In genomic region chr1:107807405-107807804, GRCh38 we compare ENCODE assay signal across 22 cellular contexts.
"Had no signal": no experiment of that assay in that cellular context is flagged by ENCODE, and none has a peak within 500 bp of the region (broad histone marks: within the 10 kb centered on the region; RNA-seq: fewer than 3 reads in every experiment).

No MANE protein-coding gene starts in this region.

- H3K4me3 Mint-ChIP-seq: activated CD4-positive, alpha-beta T cell treated with anti-CD3 and anti-CD28 coated beads, Interleukin-2, amount 10 ng/mL, durations not matched to agents 7 days and 5 days; activated CD8-positive, alpha-beta T cell treated with anti-CD3 and anti-CD28 coated beads for 36 hours; activated naive CD4-positive, alpha-beta T cell treated with anti-CD3 and anti-CD28 coated beads, Interleukin-2, amount 50 U/mL, for 24 hours; activated T-cell treated with anti-CD3 and anti-CD28 coated beads, Interleukin-2, amount 50 U/mL, for 4 hours; central memory CD8-positive, alpha-beta T cell; stimulated activated naive CD8-positive, alpha-beta T cell treated with anti-CD3 and anti-CD28 coated beads, Interleukin-15, amount 100 ng/mL, for 72 hours had no signal

- H3K27me3 ChIP-seq: ovary, right lobe of liver, upper lobe of left lung, vagina had no signal

- H3K27ac Mint-ChIP-seq: activated CD4-positive, alpha-beta T cell treated with anti-CD3 and anti-CD28 coated beads, Interleukin-2, amount 10 ng/mL, durations not matched to agents 7 days and 5 days; activated CD8-positive, alpha-beta T cell treated with anti-CD3 and anti-CD28 coated beads for 36 hours; activated naive CD4-positive, alpha-beta T cell treated with anti-CD3 and anti-CD28 coated beads, Interleukin-2, amount 50 U/mL, for 24 hours; activated T-helper 2 cell treated with anti-CD3 and anti-CD28 coated beads, Interferon-gamma antibody, Interleukin-2, Interleukin-4, amounts not matched to agents 10 μg/mL and 5 μg/mL and 100 μg/mL, durations not matched to agents 14 hours and 24 hours and 36 hours; progenitor cell of endocrine pancreas; stimulated activated naive CD8-positive, alpha-beta T cell treated with anti-CD3 and anti-CD28 coated beads, Interleukin-15, amount 100 ng/mL, for 72 hours had no signal

- H3K4me1 ChIP-seq: left ventricle myocardium inferior, right lobe of liver, upper lobe of left lung, vagina had no signal

- H3K9me3 Mint-ChIP-seq: activated CD8-positive, alpha-beta T cell treated with anti-CD3 and anti-CD28 coated beads for 36 hours; activated naive CD4-positive, alpha-beta T cell treated with anti-CD3 and anti-CD28 coated beads, Interleukin-2, amount 50 U/mL, for 24 hours; activated T-cell treated with anti-CD3 and anti-CD28 coated beads, Interleukin-2, amount 50 U/mL, for 4 hours; activated T-helper 2 cell treated with anti-CD3 and anti-CD28 coated beads, Interferon-gamma antibody, Interleukin-2, Interleukin-4, amounts not matched to agents 10 μg/mL and 5 μg/mL and 100 μg/mL, durations not matched to agents 14 hours and 24 hours and 36 hours; central memory CD8-positive, alpha-beta T cell; stimulated activated naive CD8-positive, alpha-beta T cell treated with anti-CD3 and anti-CD28 coated beads, Interleukin-15, amount 100 ng/mL, for 72 hours had no signal

- H3K9me3 ChIP-seq: left ventricle myocardium inferior, mucosa of descending colon, ovary, right lobe of liver, upper lobe of left lung, vagina had no signal

- H3K27ac ChIP-seq: dorsolateral prefrontal cortex, left ventricle myocardium inferior, ovary, right lobe of liver, upper lobe of left lung, vagina had no signal

- H3K36me3 ChIP-seq: left ventricle myocardium inferior, ovary, right lobe of liver, upper lobe of left lung, vagina had no signal

- DNase-seq: activated CD4-positive, alpha-beta T cell treated with anti-CD3 and anti-CD28 coated beads for 1 hour; activated CD4-positive, alpha-beta T cell treated with anti-CD3 and anti-CD28 coated beads, Interleukin-2, amount 10 ng/mL, durations not matched to agents 7 days and 5 days; activated CD8-positive, alpha-beta T cell treated with anti-CD3 and anti-CD28 coated beads for 36 hours; activated T-cell treated with anti-CD3 and anti-CD28 coated beads, Interleukin-2, amount 50 U/mL, for 4 hours; anterior cingulate cortex; dorsolateral prefrontal cortex; effector memory CD4-positive, alpha-beta T cell; left ventricle myocardium inferior; mucosa of descending colon; ovary; right lobe of liver; stimulated activated CD4-positive, alpha-beta T cell treated with anti-CD3 and anti-CD28 coated beads, Interleukin-4, amount 100 ng/mL, for 1 hour; stimulated activated naive CD8-positive, alpha-beta T cell treated with anti-CD3 and anti-CD28 coated beads, Interleukin-15, amount 100 ng/mL, for 72 hours; substantia nigra; T1000; upper lobe of left lung had no signal

- H3K4me3 ChIP-seq: dorsolateral prefrontal cortex, left ventricle myocardium inferior, lung, mucosa of descending colon, ovary, right lobe of liver, upper lobe of left lung, vagina had no signal

- H3K27me3 Mint-ChIP-seq: activated CD8-positive, alpha-beta T cell treated with anti-CD3 and anti-CD28 coated beads for 36 hours; activated naive CD4-positive, alpha-beta T cell treated with anti-CD3 and anti-CD28 coated beads, Interleukin-2, amount 50 U/mL, for 24 hours; central memory CD8-positive, alpha-beta T cell; stimulated activated naive CD8-positive, alpha-beta T cell treated with anti-CD3 and anti-CD28 coated beads, Interleukin-15, amount 100 ng/mL, for 72 hours had no signal
